In the genomic region with DNA sequence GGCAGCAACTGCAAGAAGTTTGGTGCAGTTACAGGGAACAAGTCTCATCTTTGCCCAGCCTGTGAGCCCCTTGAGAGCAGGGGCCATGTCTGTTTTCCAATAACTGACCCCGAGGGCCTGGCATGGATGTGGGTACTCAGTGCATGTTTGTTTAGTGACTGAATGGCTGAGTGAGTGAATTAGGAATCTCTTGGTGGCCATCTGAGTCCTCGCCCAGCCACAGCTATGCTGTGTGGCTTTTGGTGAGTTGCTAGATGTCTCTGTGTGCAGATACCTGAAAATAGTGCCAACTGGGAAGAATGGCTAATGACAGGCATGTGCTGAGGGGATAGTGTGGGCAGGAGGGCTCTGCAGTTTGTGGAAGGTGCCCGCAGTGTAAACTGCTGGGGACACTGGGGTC, we compare ENCODE assay signal across 29 cellular contexts.
"Had no signal": no experiment of that assay in that cellular context is flagged by ENCODE, and none has a peak within 500 bp of the region (broad histone marks: within the 10 kb centered on the region; RNA-seq: fewer than 3 reads in every experiment).

No MANE protein-coding gene starts in this region.

- H3K36me3 ChIP-seq: ascending aorta, cardiac muscle cell had no signal

- H3K9me3 ChIP-seq: ascending aorta had no signal

- ATAC-seq: activated T-cell treated with anti-CD3 and anti-CD28 coated beads, Interleukin-2, amount 50 U/mL, for 4 hours; activated T-cell treated with anti-CD3 and anti-CD28 coated beads, Interleukin-2, amount 50 U/mL, for 72 hours had no signal

- H3K27ac ChIP-seq: ascending aorta, cardiac muscle cell, VCaP had no signal

- H3K4me3 ChIP-seq: ascending aorta, cardiac muscle cell had no signal

- H3K27me3 ChIP-seq: ascending aorta, cardiac muscle cell had no signal

- H3K4me1 ChIP-seq: ascending aorta had no signal

- DNase-seq: activated B cell treated with CpG ODN at 0.5 μM for 24 hours; activated CD4-positive, alpha-beta memory T cell treated with anti-CD3 and anti-CD28 coated beads for 36 hours; activated CD4-positive, alpha-beta T cell treated with anti-CD3 and anti-CD28 coated beads for 4 hours; activated CD4-positive, alpha-beta T cell treated with anti-CD3 and anti-CD28 coated beads, Interleukin-2, amount 10 ng/mL, durations not matched to agents 24 days and 14 days; activated CD4-positive, alpha-beta T cell treated with anti-CD3 and anti-CD28 coated beads, Interleukin-2, amount 50 U/mL, for 1 hour; activated CD4-positive, alpha-beta T cell treated with anti-CD3 and anti-CD28 coated beads, Interleukin-2, amount 50 U/mL, for 4 hours; activated CD4-positive, CD25-positive, alpha-beta regulatory T cell treated with anti-CD3 and anti-CD28 coated beads, Interleukin-2, amount 50 U/mL, for 72 hours; activated CD8-positive, alpha-beta memory T cell treated with anti-CD3 and anti-CD28 coated beads, Interleukin-2, amount 50 U/mL, for 4 hours; activated CD8-positive, alpha-beta T cell treated with anti-CD3 and anti-CD28 coated beads for 36 hours; activated effector memory CD4-positive, alpha-beta T cell treated with Interleukin-2 at 50 U/mL for 16 hours; activated gamma-delta T cell; activated naive CD4-positive, alpha-beta T cell treated with anti-CD3 and anti-CD28 coated beads, Interleukin-2, amount 10 ng/mL, durations not matched to agents 7 days and 5 days; activated naive CD4-positive, alpha-beta T cell treated with Interleukin-2 at 50 U/mL for 16 hours; activated naive CD8-positive, alpha-beta T cell treated with anti-CD3 and anti-CD28 coated beads, Interleukin-2, amount 10 ng/mL, durations not matched to agents 7 days and 5 days; activated naive CD8-positive, alpha-beta T cell treated with anti-CD3 and anti-CD28 coated beads, Interleukin-2, amount 50 U/mL, for 24 hours; activated T-cell treated with anti-CD3 and anti-CD28 coated beads for 4 hours; activated T-cell treated with anti-CD3 and anti-CD28 coated beads, Interleukin-2, amount 50 U/mL, for 1 hour; activated T-cell treated with anti-CD3 and anti-CD28 coated beads, Interleukin-2, amount 50 U/mL, for 4 hours; activated T-cell treated with anti-CD3 and anti-CD28 coated beads, Interleukin-2, amount 50 U/mL, for 72 hours; amygdala; anterior cingulate cortex; caudate nucleus; cerebellar nuclear complex; T-helper 1 cell; T-helper 2 cell; T-helper 9 cell had no signal
